8 cellular contexts compared by ENCODE assay signal in the genomic region with DNA sequence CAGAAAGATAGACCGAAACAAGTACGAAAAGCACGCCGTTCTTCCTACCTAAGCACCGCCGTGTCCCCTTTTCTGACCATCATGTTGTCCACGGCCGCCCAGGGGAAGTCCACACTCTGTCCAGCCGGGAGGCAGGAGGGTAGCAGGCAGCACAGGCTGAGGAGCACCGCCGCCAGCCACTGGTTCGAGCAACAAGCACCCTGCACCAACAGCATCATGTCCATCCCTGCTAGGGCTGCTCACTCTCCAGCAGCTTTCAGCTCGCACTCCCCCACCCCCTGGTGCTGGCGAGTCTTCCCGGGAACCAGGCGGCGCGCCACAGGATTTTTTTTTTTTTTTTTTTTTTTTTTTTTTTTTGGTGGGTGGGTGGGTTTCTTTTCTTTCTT. TPM values are rescaled to one million over a fixed set of nuclear protein-coding genes. Genes with fewer than 3 reads are reported as not detected.
DNase-seq lines count a peak whose midpoint lies in the region; ATAC-seq and TF ChIP-seq lines count a peak whose summit lies in the region.

A gene (minus strand): TSS at position 269 of the 386 bp plus-strand sequence.

- H3K4me1 Mint-ChIP-seq in immature natural killer cell = peaks cover 26 to 33% of the 10 kb centered on the region in 2 donors

- peaks cover 0 to 11% (median 0%) of the 10 kb centered on the region in 6 donors for H3K9me3 Mint-ChIP-seq in immature natural killer cell

- ATAC-seq in sciatic nerve (peak; percentile 73), GM18519 (IDR thresholded peaks at IDR 0.05; ENCODE audit: low FRiP score, unreplicated experiment) (no peak)

- H3K27ac ChIP-seq in breast epithelium = peak within 1 kb of the TSS; percentile 83 to 84

- H3K36me3 Mint-ChIP-seq in immature natural killer cell = no peaks in the 10 kb centered on the region

- H3K4me3 ChIP-seq in breast epithelium = peak within 1 kb of the TSS; percentile 67 to 74 (median 73)

- H3K27me3 ChIP-seq in breast epithelium = no peaks in the 10 kb centered on the region

- H3K4me3 Mint-ChIP-seq in immature natural killer cell = peak within 1 kb of the TSS in 3 of 5 donors; percentile 82 to 89 (median 89)

- H3K9me3 ChIP-seq in breast epithelium = no peaks in the 10 kb centered on the region

- intact Hi-C loops in breast epithelium (cut with DNase I; ENCODE audit: low total_unique reads) = no loop called here
- intact Hi-C loops in sciatic nerve (cut with DNase I) = no loop called here

- peak within 1 kb of the TSS; percentile 55 to 85 (median 70) for H3K27ac Mint-ChIP-seq in immature natural killer cell

- peaks cover 8 to 10% (median 8%) of the 10 kb centered on the region in 3 donors for H3K27me3 Mint-ChIP-seq in immature natural killer cell (ENCODE audit: low read depth in 3 of 3)

- H3K4me1 ChIP-seq in breast epithelium = no peaks in the 10 kb centered on the region

- no peaks in the 10 kb centered on the region for H3K36me3 ChIP-seq in breast epithelium

- TF ChIP-seq CTCF in breast epithelium (IDR thresholded peaks at IDR 0.05) = no peak

- TF ChIP-seq POLR2A in breast epithelium (IDR thresholded peaks at IDR 0.05) = no peak

- peak; percentile 12 for DNase-seq in activated CD4-positive, alpha-beta T cell treated with anti-CD3 and anti-CD28 coated beads for 48 hours
- DNase-seq in activated CD4-positive, alpha-beta T cell treated with anti-CD3 and anti-CD28 coated beads for 1 hour = no peak
- peak; percentile 77 for DNase-seq in NCI-H748 (lab: John Stamatoyannopoulos, UW; ENCODE audit: unreplicated experiment)
- DNase-seq in breast epithelium (ENCODE audit: low spot score in 2 of 2) = peak; percentile 21 to 54
- DNase-seq in immature natural killer cell = peak in 2 of 3 donors; percentile 12 to 33
- peak; percentile 80 for DNase-seq in sciatic nerve (ENCODE audit: low spot score)
- no peak for DNase-seq in NCI-H2107 treated with DMSO at 0.1 percent for 48 hours (lab: John Stamatoyannopoulos, UW; ENCODE audit: unreplicated experiment)

RNA-seq across cellular contexts. Expression of the gene that starts here (rescaled TPM):
- total RNA-seq in breast epithelium (10 to 100 TPM in 1 of 3 donors, 1 to 10 TPM in 2; 5.6 to 33.3 (median 7.9) TPM), sciatic nerve (85.5 TPM)
- 1 to 10 TPM in 1 of 3 donors, not detected in 2; 1.7 TPM for polyA plus RNA-seq in immature natural killer cell

Comparison
In these comparisons a context has a peak if more than half of its experiments do, and no peak if none do; other contexts are left out.
1. DNase-seq: peak in activated CD4-positive, alpha-beta T cell treated with anti-CD3 and anti-CD28 coated beads for 48 hours (single experiment), NCI-H748 (single experiment), breast epithelium (2 of 2), immature natural killer cell (2 of 3) and sciatic nerve (single experiment); none in activated CD4-positive, alpha-beta T cell treated with anti-CD3 and anti-CD28 coated beads for 1 hour (single experiment) and NCI-H2107 treated with DMSO at 0.1 percent for 48 hours (single experiment).